In genomic region chr10:77710081-77710551, GRCh38 we compare ENCODE assay signal across 1 cellular context.
TF ChIP-seq lines count a peak whose summit lies in the region.

No MANE protein-coding gene starts in this region.

TF ChIP-seq in GM23338, 12 proteins besides CTCF, POLR2A, EP300 and RAD21 (continued from another document):
- TF ChIP-seq ETS1 (IDR thresholded peaks at IDR 0.05) (no peak), ZNF331 (CRISPR knock-in tag; IDR thresholded peaks at IDR 0.05; ENCODE audit: low read depth) (no peak), JUNB (IDR thresholded peaks at IDR 0.05; ENCODE audit: unreplicated experiment) (no peak)
- TF ChIP-seq, protein P1, sequence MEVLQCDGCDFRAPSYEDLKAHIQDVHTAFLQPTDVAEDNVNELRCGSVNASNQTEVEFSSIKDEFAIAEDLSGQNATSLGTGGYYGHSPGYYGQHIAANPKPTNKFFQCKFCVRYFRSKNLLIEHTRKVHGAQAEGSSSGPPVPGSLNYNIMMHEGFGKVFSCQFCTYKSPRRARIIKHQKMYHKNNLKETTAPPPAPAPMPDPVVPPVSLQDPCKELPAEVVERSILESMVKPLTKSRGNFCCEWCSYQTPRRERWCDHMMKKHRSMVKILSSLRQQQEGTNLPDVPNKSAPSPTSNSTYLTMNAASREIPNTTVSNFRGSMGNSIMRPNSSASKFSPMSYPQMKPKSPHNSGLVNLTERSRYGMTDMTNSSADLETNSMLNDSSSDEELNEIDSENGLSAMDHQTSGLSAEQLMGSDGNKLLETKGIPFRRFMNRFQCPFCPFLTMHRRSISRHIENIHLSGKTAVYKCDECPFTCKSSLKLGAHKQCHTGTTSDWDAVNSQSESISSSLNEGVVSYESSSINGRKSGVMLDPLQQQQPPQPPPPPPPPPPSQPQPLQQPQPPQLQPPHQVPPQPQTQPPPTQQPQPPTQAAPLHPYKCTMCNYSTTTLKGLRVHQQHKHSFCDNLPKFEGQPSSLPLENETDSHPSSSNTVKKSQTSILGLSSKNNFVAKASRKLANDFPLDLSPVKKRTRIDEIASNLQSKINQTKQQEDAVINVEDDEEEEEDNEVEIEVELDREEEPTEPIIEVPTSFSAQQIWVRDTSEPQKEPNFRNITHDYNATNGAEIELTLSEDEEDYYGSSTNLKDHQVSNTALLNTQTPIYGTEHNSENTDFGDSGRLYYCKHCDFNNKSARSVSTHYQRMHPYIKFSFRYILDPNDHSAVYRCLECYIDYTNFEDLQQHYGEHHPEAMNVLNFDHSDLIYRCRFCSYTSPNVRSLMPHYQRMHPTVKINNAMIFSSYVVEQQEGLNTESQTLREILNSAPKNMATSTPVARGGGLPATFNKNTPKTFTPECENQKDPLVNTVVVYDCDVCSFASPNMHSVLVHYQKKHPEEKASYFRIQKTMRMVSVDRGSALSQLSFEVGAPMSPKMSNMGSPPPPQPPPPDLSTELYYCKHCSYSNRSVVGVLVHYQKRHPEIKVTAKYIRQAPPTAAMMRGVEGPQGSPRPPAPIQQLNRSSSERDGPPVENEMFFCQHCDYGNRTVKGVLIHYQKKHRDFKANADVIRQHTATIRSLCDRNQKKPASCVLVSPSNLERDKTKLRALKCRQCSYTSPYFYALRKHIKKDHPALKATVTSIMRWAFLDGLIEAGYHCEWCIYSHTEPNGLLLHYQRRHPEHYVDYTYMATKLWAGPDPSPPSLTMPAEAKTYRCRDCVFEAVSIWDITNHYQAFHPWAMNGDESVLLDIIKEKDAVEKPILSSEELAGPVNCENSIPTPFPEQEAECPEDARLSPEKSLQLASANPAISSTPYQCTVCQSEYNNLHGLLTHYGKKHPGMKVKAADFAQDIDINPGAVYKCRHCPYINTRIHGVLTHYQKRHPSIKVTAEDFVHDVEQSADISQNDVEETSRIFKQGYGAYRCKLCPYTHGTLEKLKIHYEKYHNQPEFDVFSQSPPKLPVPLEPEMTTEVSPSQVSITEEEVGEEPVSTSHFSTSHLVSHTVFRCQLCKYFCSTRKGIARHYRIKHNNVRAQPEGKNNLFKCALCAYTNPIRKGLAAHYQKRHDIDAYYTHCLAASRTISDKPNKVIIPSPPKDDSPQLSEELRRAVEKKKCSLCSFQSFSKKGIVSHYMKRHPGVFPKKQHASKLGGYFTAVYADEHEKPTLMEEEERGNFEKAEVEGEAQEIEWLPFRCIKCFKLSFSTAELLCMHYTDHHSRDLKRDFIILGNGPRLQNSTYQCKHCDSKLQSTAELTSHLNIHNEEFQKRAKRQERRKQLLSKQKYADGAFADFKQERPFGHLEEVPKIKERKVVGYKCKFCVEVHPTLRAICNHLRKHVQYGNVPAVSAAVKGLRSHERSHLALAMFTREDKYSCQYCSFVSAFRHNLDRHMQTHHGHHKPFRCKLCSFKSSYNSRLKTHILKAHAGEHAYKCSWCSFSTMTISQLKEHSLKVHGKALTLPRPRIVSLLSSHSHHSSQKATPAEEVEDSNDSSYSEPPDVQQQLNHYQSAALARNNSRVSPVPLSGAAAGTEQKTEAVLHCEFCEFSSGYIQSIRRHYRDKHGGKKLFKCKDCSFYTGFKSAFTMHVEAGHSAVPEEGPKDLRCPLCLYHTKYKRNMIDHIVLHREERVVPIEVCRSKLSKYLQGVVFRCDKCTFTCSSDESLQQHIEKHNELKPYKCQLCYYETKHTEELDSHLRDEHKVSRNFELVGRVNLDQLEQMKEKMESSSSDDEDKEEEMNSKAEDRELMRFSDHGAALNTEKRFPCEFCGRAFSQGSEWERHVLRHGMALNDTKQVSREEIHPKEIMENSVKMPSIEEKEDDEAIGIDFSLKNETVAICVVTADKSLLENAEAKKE (CRISPR knock-in tag; IDR thresholded peaks at IDR 0.05), result peak; percentile 65; the same call in 1 of the 2 replicates
